ENCODE assay signal across 33 cellular contexts in the genomic region with DNA sequence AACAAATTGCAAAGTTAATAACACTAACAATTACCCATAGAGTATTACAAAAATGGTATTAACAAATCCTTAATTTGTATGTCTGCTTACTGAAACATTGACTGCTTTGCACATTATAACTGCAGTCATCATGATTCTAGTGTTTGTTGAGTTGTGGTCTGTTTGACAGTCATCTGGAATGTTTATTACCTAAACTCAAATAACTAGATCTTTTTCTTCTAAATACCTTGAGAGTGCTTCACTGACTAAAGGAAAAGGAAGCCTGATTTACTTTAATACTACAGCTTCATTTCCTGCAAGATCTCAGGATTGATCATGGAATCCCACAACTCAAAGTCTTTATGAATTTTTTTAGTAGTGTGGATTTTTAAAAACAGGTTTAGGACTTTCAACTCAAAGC.
A peak's percentile ranks its signal among the peaks of the same experiment; 100 is the strongest.
DNase-seq lines count a peak whose midpoint lies in the region; ATAC-seq, FAIRE-seq and TF ChIP-seq lines count a peak whose summit lies in the region.
"Had no signal": no experiment of that assay in that cellular context is flagged by ENCODE, and none has a peak within 500 bp of the region (broad histone marks: within the 10 kb centered on the region; RNA-seq: fewer than 3 reads in every experiment).

No MANE protein-coding gene starts in this region.

- no peaks in the 10 kb centered on the region for H3K9me3 ChIP-seq in PC-3 (ENCODE audit: low read length)
- peaks cover 0 to 3% of the 10 kb centered on the region in 2 donors for H3K9me3 ChIP-seq in left lung
- H3K9me3 ChIP-seq: BE2C, esophagus muscularis mucosa, pancreas, SJCRH30, suprapubic skin had no signal

- peak overlapping the region; percentile 65 for H3K4me2 ChIP-seq in PC-3 (ENCODE audit: low read length)

- no peaks in the 10 kb centered on the region for H3F3A ChIP-seq in PC-3 (ENCODE audit: low read length, unreplicated experiment)

- H3K9me3 Mint-ChIP-seq in stimulated activated effector memory CD8-positive, alpha-beta T cell treated with anti-CD3 and anti-CD28 coated beads, Interleukin-12 subunit alpha, Interleukin-12 subunit beta, amount 100 ng/mL, for 72 hours: no peaks in the 10 kb centered on the region
- H3K9me3 Mint-ChIP-seq: activated naive CD8-positive, alpha-beta T cell treated with anti-CD3 and anti-CD28 coated beads, Interleukin-2, amount 10 ng/mL, durations not matched to agents 7 days and 5 days; central memory CD8-positive, alpha-beta T cell; dendritic cell treated with granulocyte-macrophage colony-stimulating factor and Interleukin-4, amounts not matched to agents 40 ng/mL and 50 ng/mL, for 4 days had no signal

- H3K79me2 ChIP-seq in PC-3 (ENCODE audit: low read length): no peaks in the 10 kb centered on the region

- DNase-seq in D721Med (ENCODE audit: insufficient read length, low spot score): no peak
- DNase-seq in PC-3: peak; percentile 72
- DNase-seq in bronchial epithelial cell (ENCODE audit: low read depth): peak; percentile 40
- DNase-seq in left lung: no peak
- no peak for DNase-seq in stimulated activated effector memory CD8-positive, alpha-beta T cell treated with anti-CD3 and anti-CD28 coated beads, Interleukin-12 subunit alpha, Interleukin-12 subunit beta, amount 100 ng/mL, for 72 hours (ENCODE audit: low spot score in 2 of 2)
- no peak for DNase-seq in occipital lobe (lab: John Stamatoyannopoulos, UW)
- no peak for DNase-seq in activated CD4-positive, alpha-beta T cell treated with anti-CD3 and anti-CD28 coated beads, Interleukin-2, amount 50 U/mL, for 4 hours
- DNase-seq: activated CD4-positive, alpha-beta T cell treated with anti-CD3 and anti-CD28 coated beads, Interleukin-2, amount 50 U/mL, for 1 hour; activated CD4-positive, CD25-positive, alpha-beta regulatory T cell; activated gamma-delta T cell treated with Interleukin-2 at 50 U/mL for 16 hours; activated naive CD8-positive, alpha-beta T cell treated with anti-CD3 and anti-CD28 coated beads, Interleukin-2, amount 10 ng/mL, durations not matched to agents 7 days and 5 days; activated T-cell treated with anti-CD3 and anti-CD28 coated beads, Interleukin-2, amount 50 U/mL, for 48 hours; BE2C; CD8-positive, alpha-beta T cell; DMS 273 treated with DMSO at 0.1 percent for 48 hours; foreskin melanocyte; NCI-H1048; NCI-H446 treated with DMSO at 0.1 percent for 48 hours; NCI-H82; nephron progenitor cell; pancreas; retina; SJCRH30; stimulated activated naive CD4-positive, alpha-beta T cell; T-helper 1 cell had no signal

- no peaks in the 10 kb centered on the region for H3K9me2 ChIP-seq in PC-3 (replicated peaks; ENCODE audit: low read length)

- H3K4me3 ChIP-seq in PC-3 (ENCODE audit: low read length): no peak overlapping the region; the same call in 1 of the 2 replicates
- no peak overlapping the region for H3K4me3 ChIP-seq in bronchial epithelial cell (ENCODE audit: low read depth, low read length)
- no peak overlapping the region for H3K4me3 ChIP-seq in left lung
- H3K4me3 ChIP-seq: esophagus muscularis mucosa, HAP-1, lung, pancreas, SJCRH30, suprapubic skin had no signal

- H4K20me1 ChIP-seq in PC-3 (ENCODE audit: low read length): no peaks in the 10 kb centered on the region

- H2AFZ ChIP-seq in PC-3 (ENCODE audit: low read length): no peak overlapping the region

- FAIRE-seq in D721Med (lab: Jason Lieb, UNC): peak; percentile 38
- no peak for FAIRE-seq in bronchial epithelial cell (lab: Jason Lieb, UNC)
- FAIRE-seq: GM12892, pancreas had no signal

- H3K9ac ChIP-seq in PC-3 (ENCODE audit: low read length): no peak overlapping the region

- no peak for TF ChIP-seq CTCF in D721Med (IDR thresholded peaks at IDR 0.05; ENCODE audit: insufficient read depth, missing control alignments)
- no peak for TF ChIP-seq CTCF in PC-3 (conservative IDR thresholded peaks at IDR 0.05; ENCODE audit: low read depth, low read length)
- no peak for TF ChIP-seq CTCF in bronchial epithelial cell (IDR thresholded peaks at IDR 0.05; ENCODE audit: insufficient read depth, low read length, severe bottlenecking)
- TF ChIP-seq CTCF in left lung (IDR thresholded peaks at IDR 0.05): no peak

- BruUV-seq in PC-3 (replicated peaks; lab: Mats Ljungman, UMichigan): no TSS peak

- intact Hi-C loops in PC-3 (cut with micrococcal nuclease) (no loop called here), left lung (cut with DNase I) (no loop called here)

- H3K4me1 Mint-ChIP-seq in stimulated activated effector memory CD8-positive, alpha-beta T cell treated with anti-CD3 and anti-CD28 coated beads, Interleukin-12 subunit alpha, Interleukin-12 subunit beta, amount 100 ng/mL, for 72 hours: no peaks in the 10 kb centered on the region
- H3K4me1 Mint-ChIP-seq: activated naive CD8-positive, alpha-beta T cell treated with anti-CD3 and anti-CD28 coated beads, Interleukin-2, amount 10 ng/mL, durations not matched to agents 7 days and 5 days; central memory CD8-positive, alpha-beta T cell had no signal

- no peaks in the 10 kb centered on the region for H3K27me3 ChIP-seq in PC-3 (ENCODE audit: low read length)
- no peaks in the 10 kb centered on the region for H3K27me3 ChIP-seq in bronchial epithelial cell (ENCODE audit: control insufficient read depth, insufficient read depth, low read length)
- no peaks in the 10 kb centered on the region for H3K27me3 ChIP-seq in left lung
- H3K27me3 ChIP-seq: esophagus muscularis mucosa, pancreas, SJCRH30, suprapubic skin had no signal

- no peaks in the 10 kb centered on the region for H3K36me3 ChIP-seq in PC-3 (ENCODE audit: low read depth, low read length)
- H3K36me3 ChIP-seq in bronchial epithelial cell (ENCODE audit: control insufficient read depth, insufficient read depth, low read length): no peaks in the 10 kb centered on the region
- H3K36me3 ChIP-seq in left lung: no peaks in the 10 kb centered on the region
- H3K36me3 ChIP-seq: BE2C, esophagus muscularis mucosa, HAP-1, pancreas, SJCRH30, suprapubic skin had no signal

- CTCF ChIA-PET in PC-3 (lab: Charles Lee): no interaction called here

- no peak overlapping the region for H3K27ac Mint-ChIP-seq in stimulated activated effector memory CD8-positive, alpha-beta T cell treated with anti-CD3 and anti-CD28 coated beads, Interleukin-12 subunit alpha, Interleukin-12 subunit beta, amount 100 ng/mL, for 72 hours
- H3K27ac Mint-ChIP-seq: activated naive CD8-positive, alpha-beta T cell treated with anti-CD3 and anti-CD28 coated beads, Interleukin-2, amount 10 ng/mL, durations not matched to agents 7 days and 5 days; CD8-positive, alpha-beta T cell; dendritic cell treated with granulocyte-macrophage colony-stimulating factor and Interleukin-4, amounts not matched to agents 40 ng/mL and 50 ng/mL, for 4 days had no signal

- no peaks in the 10 kb centered on the region for H3K36me3 Mint-ChIP-seq in stimulated activated effector memory CD8-positive, alpha-beta T cell treated with anti-CD3 and anti-CD28 coated beads, Interleukin-12 subunit alpha, Interleukin-12 subunit beta, amount 100 ng/mL, for 72 hours
- H3K36me3 Mint-ChIP-seq: activated naive CD8-positive, alpha-beta T cell treated with anti-CD3 and anti-CD28 coated beads, Interleukin-2, amount 10 ng/mL, durations not matched to agents 7 days and 5 days; CD8-positive, alpha-beta T cell had no signal

- POLR2A ChIA-PET in PC-3 (lab: Charles Lee; ENCODE audit: unreplicated experiment): no interaction called here

- H3K4me1 ChIP-seq in PC-3 (ENCODE audit: insufficient read depth, low read length) (peaks cover 24% of the 10 kb centered on the region), left lung (peaks cover 0 to 3% of the 10 kb centered on the region in 2 donors)
- H3K4me1 ChIP-seq: BE2C, HAP-1, pancreas, suprapubic skin had no signal

- ATAC-seq in PC-3 (peak; percentile 99), left lung (peak; percentile 67), HG03439 (IDR thresholded peaks at IDR 0.05; ENCODE audit: unreplicated experiment) (no peak)
- no peak for ATAC-seq in stimulated activated effector memory CD8-positive, alpha-beta T cell treated with anti-CD3 and anti-CD28 coated beads, Interleukin-12 subunit alpha, Interleukin-12 subunit beta, amount 100 ng/mL, for 72 hours
- ATAC-seq: CD8-positive, alpha-beta T cell; pancreas had no signal

- H3K27ac ChIP-seq in PC-3 (ENCODE audit: low read length) (peak overlapping the region; percentile 60), left lung (no peak overlapping the region)
- H3K27ac ChIP-seq: esophagus muscularis mucosa, pancreas, SJCRH30, suprapubic skin had no signal

- H3K4me3 Mint-ChIP-seq in stimulated activated effector memory CD8-positive, alpha-beta T cell treated with anti-CD3 and anti-CD28 coated beads, Interleukin-12 subunit alpha, Interleukin-12 subunit beta, amount 100 ng/mL, for 72 hours: no peak overlapping the region
- H3K4me3 Mint-ChIP-seq: activated naive CD8-positive, alpha-beta T cell treated with anti-CD3 and anti-CD28 coated beads, Interleukin-2, amount 10 ng/mL, durations not matched to agents 7 days and 5 days; CD8-positive, alpha-beta T cell; central memory CD8-positive, alpha-beta T cell; dendritic cell treated with granulocyte-macrophage colony-stimulating factor and Interleukin-4, amounts not matched to agents 40 ng/mL and 50 ng/mL, for 4 days had no signal

Comparison
In these comparisons a context has a peak if more than half of its experiments do, and no peak if none do; other contexts are left out.
1. DNase-seq: peak in PC-3 (single experiment) and bronchial epithelial cell (single experiment); none in D721Med (single experiment), left lung (0 of 2), stimulated activated effector memory CD8-positive, alpha-beta T cell treated with anti-CD3 and anti-CD28 coated beads, Interleukin-12 subunit alpha, Interleukin-12 subunit beta, amount 100 ng/mL, for 72 hours (0 of 2), occipital lobe (single experiment) and activated CD4-positive, alpha-beta T cell treated with anti-CD3 and anti-CD28 coated beads, Interleukin-2, amount 50 U/mL, for 4 hours (0 of 2).
2. ATAC-seq: peak in PC-3 (single experiment) and left lung (single experiment); none in stimulated activated effector memory CD8-positive, alpha-beta T cell treated with anti-CD3 and anti-CD28 coated beads, Interleukin-12 subunit alpha, Interleukin-12 subunit beta, amount 100 ng/mL, for 72 hours (single experiment) and HG03439 (single experiment).